4 cellular contexts compared by ENCODE assay signal in the genomic region with DNA sequence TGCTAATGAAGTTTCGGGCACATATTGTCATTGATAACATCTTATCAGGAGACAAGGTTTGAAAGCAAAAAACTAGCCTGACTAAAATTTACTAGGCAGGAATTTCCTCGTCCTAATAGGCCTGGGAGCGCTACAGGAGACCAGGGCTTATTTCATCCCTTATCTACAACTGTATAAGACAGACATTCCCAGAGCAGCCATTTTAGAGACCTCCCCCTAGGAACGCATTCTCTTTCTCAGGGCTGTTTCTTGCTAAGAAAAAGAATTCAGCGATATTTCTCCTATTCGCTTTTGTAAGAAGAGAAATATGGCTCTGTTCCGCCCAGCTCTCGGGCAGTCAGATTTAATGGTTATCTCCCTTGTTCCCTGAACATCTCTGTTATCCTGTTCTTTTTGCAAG.
TF ChIP-seq lines count a peak whose summit lies in the region.

No MANE protein-coding gene starts in this region.

TF ChIP-seq in HCT116, 20 proteins besides CTCF, POLR2A, EP300 and RAD21:
- peak; percentile 41; the same call in 1 of the 2 replicates for TF ChIP-seq CBX3 (IDR thresholded peaks at IDR 0.05; ENCODE audit: low read depth)

TF ChIP-seq in HEK293, 187 proteins besides CTCF, POLR2A, EP300 and RAD21:
- TF ChIP-seq SETDB1 (IDR thresholded peaks at IDR 0.05; ENCODE audit: insufficient read length, low read length): peak; percentile 53
TF ChIP-seq in HEK293: peak in this region for 1; not testable (repeated sequence) for 186.

TF ChIP-seq in Ishikawa, 13 proteins besides CTCF, POLR2A, EP300 and RAD21:
- TF ChIP-seq, protein P1, sequence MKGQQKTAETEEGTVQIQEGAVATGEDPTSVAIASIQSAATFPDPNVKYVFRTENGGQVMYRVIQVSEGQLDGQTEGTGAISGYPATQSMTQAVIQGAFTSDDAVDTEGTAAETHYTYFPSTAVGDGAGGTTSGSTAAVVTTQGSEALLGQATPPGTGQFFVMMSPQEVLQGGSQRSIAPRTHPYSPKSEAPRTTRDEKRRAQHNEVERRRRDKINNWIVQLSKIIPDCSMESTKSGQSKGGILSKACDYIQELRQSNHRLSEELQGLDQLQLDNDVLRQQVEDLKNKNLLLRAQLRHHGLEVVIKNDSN (IDR thresholded peaks at IDR 0.05): peak; percentile 37; the same call in 1 of the 2 replicates

TF ChIP-seq in K562, 482 proteins besides CTCF, POLR2A, EP300 and RAD21:
- TF ChIP-seq CBX5 (IDR thresholded peaks at IDR 0.05; ENCODE audit: borderline replicate concordance, low read depth): peak; percentile 73; the same call in 1 of the 2 replicates
- TF ChIP-seq TRIM28 (IDR thresholded peaks at IDR 0.05): 0 out of 2 replicates have a peak, but pooled peaks have one; percentile 57
TF ChIP-seq in K562: peak in this region for 2; not testable (repeated sequence) for 480.
